ENCODE assay signal across 25 cellular contexts in genomic region chr7:81140775-81141174, GRCh38.
DNase-seq lines count a peak whose midpoint lies in the region; ATAC-seq and TF ChIP-seq lines count a peak whose summit lies in the region.
"Had no signal": no experiment of that assay in that cellular context is flagged by ENCODE, and none has a peak within 500 bp of the region (broad histone marks: within the 10 kb centered on the region; RNA-seq: fewer than 3 reads in every experiment).

No MANE protein-coding gene starts in this region.

- no peak overlapping the region for H3K27ac ChIP-seq in SK-N-SH (ENCODE audit: low read depth in 2 of 2, low read length in 1 of 2)
- peak overlapping the region in 6 of 8 donors; percentile 41 to 85 (median 68) for H3K27ac ChIP-seq in spleen
- H3K27ac ChIP-seq in SJCRH30, result no peak overlapping the region
- H3K27ac ChIP-seq: prostate gland, SJSA1 had no signal

- no peaks in the 10 kb centered on the region for H3K79me2 ChIP-seq in SK-N-SH (ENCODE audit: insufficient read depth)

- CTCF ChIA-PET in SK-N-SH (lab: Yijun Ruan, JAX), result interaction anchor here (0.9 kb wide), 1 partner anchor 55 kb away, joined by 3 read pairs; no protein-coding TSS in a partner anchor

- DNase-seq in SK-N-SH, result peak; percentile 14
- peak; percentile 94 for DNase-seq in OCI-M1 (lab: John Stamatoyannopoulos, UW)
- no peak for DNase-seq in left cardiac atrium
- no peak for DNase-seq in spleen
- no peak for DNase-seq in SJCRH30
- no peak for DNase-seq in NCI-H69 (lab: John Stamatoyannopoulos, UW)
- no peak for DNase-seq in progenitor cell of endocrine pancreas (ENCODE audit: low spot score, unreplicated experiment)
- DNase-seq: 8988T; activated naive CD8-positive, alpha-beta T cell treated with anti-CD3 and anti-CD28 coated beads, Interleukin-2, amount 50 U/mL, for 24 hours; BE2C; cortex of kidney; GDM1; HCEC 1CT; islet precursor cell; NCI-H1694; NK-92 treated with Interleukin-12 subunit alpha and Interleukin-12 subunit beta, amount 100 ng/mL, for 24 hours; stimulated activated CD4-positive, alpha-beta T cell treated with anti-CD3 and anti-CD28 coated beads, Interleukin-4, amount 100 ng/mL, for 4 hours; T-helper 9 cell had no signal

- peaks cover 18% of the 10 kb centered on the region for H3K9me3 Mint-ChIP-seq in progenitor cell of endocrine pancreas (ENCODE audit: low read depth)

- H3F3A ChIP-seq in SK-N-SH (replicated peaks; ENCODE audit: insufficient read depth), result no peaks in the 10 kb centered on the region

- H3K4me1 Mint-ChIP-seq in progenitor cell of endocrine pancreas (ENCODE audit: low read depth), result peaks cover 13% of the 10 kb centered on the region
- H3K4me1 Mint-ChIP-seq: memory B cell had no signal

- ATAC-seq in SK-N-SH treated with all-trans-retinoic acid at 6 μM for 48 hours, result no peak
- peak; percentile 19 to 27 for ATAC-seq in left cardiac atrium
- ATAC-seq: activated naive CD8-positive, alpha-beta T cell treated with anti-CD3 and anti-CD28 coated beads, Interleukin-2, amount 50 U/mL, for 24 hours; natural killer cell treated with Interleukin-12 subunit alpha and Interleukin-12 subunit beta and Interleukin-15 and Interleukin-18, amount 100 ng/mL, for 72 hours had no signal

- H3K36me3 Mint-ChIP-seq in progenitor cell of endocrine pancreas (ENCODE audit: insufficient read depth), result no peaks in the 10 kb centered on the region
- H3K36me3 Mint-ChIP-seq: brain had no signal

- H3K27ac Mint-ChIP-seq in progenitor cell of endocrine pancreas, result no peak overlapping the region
- H3K27ac Mint-ChIP-seq: activated naive CD8-positive, alpha-beta T cell treated with anti-CD3 and anti-CD28 coated beads, Interleukin-2, amount 50 U/mL, for 24 hours; memory B cell had no signal

- no peak for TF ChIP-seq RAD21 in SK-N-SH (IDR thresholded peaks at IDR 0.05; ENCODE audit: low read length)

- H3K9me2 ChIP-seq in SK-N-SH, result no peaks in the 10 kb centered on the region; the same call in 1 of the 2 replicates

- no peaks in the 10 kb centered on the region for H3K27me3 Mint-ChIP-seq in progenitor cell of endocrine pancreas
- H3K27me3 Mint-ChIP-seq: activated naive CD8-positive, alpha-beta T cell treated with anti-CD3 and anti-CD28 coated beads, Interleukin-2, amount 50 U/mL, for 24 hours; memory B cell; natural killer cell treated with Interleukin-12 subunit alpha and Interleukin-12 subunit beta and Interleukin-15 and Interleukin-18, amount 100 ng/mL, for 72 hours had no signal

- H3K4me2 ChIP-seq in SK-N-SH, result no peak overlapping the region

- no peak overlapping the region for H2AFZ ChIP-seq in SK-N-SH (ENCODE audit: low read depth)

- POLR2A ChIA-PET in SK-N-SH (lab: Yijun Ruan, JAX), result interaction anchor here (0.5 kb wide), 1 partner anchor 11 kb away, joined by 3 read pairs; no protein-coding TSS in a partner anchor

- H3K36me3 ChIP-seq in SK-N-SH (replicated peaks in 1 of 2; ENCODE audit: control insufficient read depth in 1 of 2, insufficient read depth in 2 of 2, low read length in 1 of 2) (no peaks in the 10 kb centered on the region), spleen (no peaks in the 10 kb centered on the region), SJCRH30 (no peaks in the 10 kb centered on the region)
- H3K36me3 ChIP-seq: BE2C, prostate gland, SJSA1, upper lobe of left lung had no signal

- no peak for TF ChIP-seq CTCF in SK-N-SH (IDR thresholded peaks at IDR 0.05)
- TF ChIP-seq CTCF in spleen (IDR thresholded peaks at IDR 0.05 in 8 of 11, conservative IDR thresholded peaks at IDR 0.05 in 3 of 11), result no peak
- TF ChIP-seq CTCF in progenitor cell of endocrine pancreas (IDR thresholded peaks at IDR 0.05; ENCODE audit: unreplicated experiment), result no peak

- H4K20me1 ChIP-seq in SK-N-SH (ENCODE audit: insufficient read depth), result no peaks in the 10 kb centered on the region

- H3K4me1 ChIP-seq in SK-N-SH (ENCODE audit: control insufficient read depth in 1 of 2, insufficient read depth in 2 of 2, low read depth in 1 of 2, low read length in 1 of 2) (no peaks in the 10 kb centered on the region; a peak in 1 of 4 replicates), spleen (peaks cover 0 to 13% (median 0%) of the 10 kb centered on the region in 6 donors), SJCRH30 (peaks cover 9% of the 10 kb centered on the region)
- H3K4me1 ChIP-seq: BE2C, prostate gland, upper lobe of left lung had no signal

- TF ChIP-seq POLR2A in spleen (IDR thresholded peaks at IDR 0.05), result no peak

- intact Hi-C loops in left cardiac atrium (cut with DNase I) (no loop called here), spleen (cut with DNase I; ENCODE audit: low total_unique reads) (no loop called here)

- no peak for TF ChIP-seq EP300 in SK-N-SH (IDR thresholded peaks at IDR 0.05; ENCODE audit: borderline replicate concordance in 1 of 2, low read depth in 1 of 2, low read length in 1 of 2)

- no peak overlapping the region for H3K4me3 Mint-ChIP-seq in progenitor cell of endocrine pancreas (ENCODE audit: low read depth)
- H3K4me3 Mint-ChIP-seq: activated naive CD8-positive, alpha-beta T cell treated with anti-CD3 and anti-CD28 coated beads, Interleukin-2, amount 50 U/mL, for 24 hours; brain; memory B cell; natural killer cell treated with Interleukin-12 subunit alpha and Interleukin-12 subunit beta and Interleukin-15 and Interleukin-18, amount 100 ng/mL, for 72 hours had no signal

- H3K9ac ChIP-seq in SK-N-SH, result no peak overlapping the region

- 92% methylated on average over 3 of the region's 3 CpGs for WGBS in SK-N-SH (ENCODE audit: low lambda C conversion rate)
- WGBS in spleen, 5 donors, result 33 to 52% (median 44%) methylated on average over 3 of the region's 3 CpGs

- H3K9me3 ChIP-seq in SK-N-SH (no peaks in the 10 kb centered on the region), spleen (peaks cover 0 to 31% (median 2%) of the 10 kb centered on the region in 8 donors), SJCRH30 (replicated peaks) (peaks cover 5% of the 10 kb centered on the region)
- H3K9me3 ChIP-seq: BE2C, prostate gland, SJSA1, upper lobe of left lung had no signal

- no peaks in the 10 kb centered on the region for H3K27me3 ChIP-seq in SK-N-SH (ENCODE audit: insufficient read depth)
- no peaks in the 10 kb centered on the region for H3K27me3 ChIP-seq in spleen (replicated peaks in 1 of 7)
- no peaks in the 10 kb centered on the region for H3K27me3 ChIP-seq in SJCRH30
- H3K27me3 ChIP-seq: BE2C, SJSA1, upper lobe of left lung had no signal

- no peak overlapping the region for H3K4me3 ChIP-seq in SK-N-SH (ENCODE audit: low read depth in 2 of 2, low read length in 1 of 2)
- peak overlapping the region in 1 of 8 donors; percentile 51 for H3K4me3 ChIP-seq in spleen
- H3K4me3 ChIP-seq in SJCRH30, result no peak overlapping the region
- H3K4me3 ChIP-seq: prostate gland, SJSA1, upper lobe of left lung had no signal

TF ChIP-seq in SK-N-SH, 30 proteins besides CTCF, POLR2A, EP300 and RAD21 (continues in another document):
- TF ChIP-seq, protein P1, sequence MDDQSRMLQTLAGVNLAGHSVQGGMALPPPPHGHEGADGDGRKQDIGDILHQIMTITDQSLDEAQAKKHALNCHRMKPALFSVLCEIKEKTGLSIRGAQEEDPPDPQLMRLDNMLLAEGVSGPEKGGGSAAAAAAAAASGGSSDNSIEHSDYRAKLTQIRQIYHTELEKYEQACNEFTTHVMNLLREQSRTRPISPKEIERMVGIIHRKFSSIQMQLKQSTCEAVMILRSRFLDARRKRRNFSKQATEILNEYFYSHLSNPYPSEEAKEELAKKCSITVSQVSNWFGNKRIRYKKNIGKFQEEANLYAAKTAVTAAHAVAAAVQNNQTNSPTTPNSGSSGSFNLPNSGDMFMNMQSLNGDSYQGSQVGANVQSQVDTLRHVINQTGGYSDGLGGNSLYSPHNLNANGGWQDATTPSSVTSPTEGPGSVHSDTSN (IDR thresholded peaks at IDR 0.05), result no peak
- no peak for TF ChIP-seq FOXM1 (IDR thresholded peaks at IDR 0.05; ENCODE audit: low read depth)
- TF ChIP-seq RCOR1 (IDR thresholded peaks at IDR 0.05; ENCODE audit: low read length), result no peak
- no peak for TF ChIP-seq MXI1 (IDR thresholded peaks at IDR 0.05; ENCODE audit: low read depth, low read length)
- no peak for TF ChIP-seq MEF2A (IDR thresholded peaks at IDR 0.05; ENCODE audit: borderline replicate concordance, low read depth)
- no peak for TF ChIP-seq ELF1 (IDR thresholded peaks at IDR 0.05)
- no peak for TF ChIP-seq FOSL2 (IDR thresholded peaks at IDR 0.05; ENCODE audit: borderline replicate concordance, low read depth)
- TF ChIP-seq, protein P2, sequence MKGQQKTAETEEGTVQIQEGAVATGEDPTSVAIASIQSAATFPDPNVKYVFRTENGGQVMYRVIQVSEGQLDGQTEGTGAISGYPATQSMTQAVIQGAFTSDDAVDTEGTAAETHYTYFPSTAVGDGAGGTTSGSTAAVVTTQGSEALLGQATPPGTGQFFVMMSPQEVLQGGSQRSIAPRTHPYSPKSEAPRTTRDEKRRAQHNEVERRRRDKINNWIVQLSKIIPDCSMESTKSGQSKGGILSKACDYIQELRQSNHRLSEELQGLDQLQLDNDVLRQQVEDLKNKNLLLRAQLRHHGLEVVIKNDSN (IDR thresholded peaks at IDR 0.05; ENCODE audit: borderline replicate concordance, low read depth), result no peak

TF ChIP-seq in SK-N-SH treated with all-trans-retinoic acid at 6 μM for 48 hours, 23 proteins besides CTCF, POLR2A, EP300 and RAD21:
- no peak for TF ChIP-seq TOX (CRISPR knock-in tag; IDR thresholded peaks at IDR 0.05; ENCODE audit: borderline replicate concordance)
- no peak for TF ChIP-seq CSDC2 (CRISPR knock-in tag; IDR thresholded peaks at IDR 0.05)
- TF ChIP-seq, protein P3, sequence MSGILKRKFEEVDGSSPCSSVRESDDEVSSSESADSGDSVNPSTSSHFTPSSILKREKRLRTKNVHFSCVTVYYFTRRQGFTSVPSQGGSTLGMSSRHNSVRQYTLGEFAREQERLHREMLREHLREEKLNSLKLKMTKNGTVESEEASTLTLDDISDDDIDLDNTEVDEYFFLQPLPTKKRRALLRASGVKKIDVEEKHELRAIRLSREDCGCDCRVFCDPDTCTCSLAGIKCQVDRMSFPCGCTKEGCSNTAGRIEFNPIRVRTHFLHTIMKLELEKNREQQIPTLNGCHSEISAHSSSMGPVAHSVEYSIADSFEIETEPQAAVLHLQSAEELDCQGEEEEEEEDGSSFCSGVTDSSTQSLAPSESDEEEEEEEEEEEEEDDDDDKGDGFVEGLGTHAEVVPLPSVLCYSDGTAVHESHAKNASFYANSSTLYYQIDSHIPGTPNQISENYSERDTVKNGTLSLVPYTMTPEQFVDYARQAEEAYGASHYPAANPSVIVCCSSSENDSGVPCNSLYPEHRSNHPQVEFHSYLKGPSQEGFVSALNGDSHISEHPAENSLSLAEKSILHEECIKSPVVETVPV (CRISPR knock-in tag; IDR thresholded peaks at IDR 0.05), result no peak
- TF ChIP-seq OSR1 (CRISPR knock-in tag; IDR thresholded peaks at IDR 0.05), result no peak
- TF ChIP-seq ZNF8 (CRISPR knock-in tag; IDR thresholded peaks at IDR 0.05), result no peak
- TF ChIP-seq ZNF70 (CRISPR knock-in tag; IDR thresholded peaks at IDR 0.05), result no peak
- no peak for TF ChIP-seq ZFP3 (CRISPR knock-in tag; IDR thresholded peaks at IDR 0.05)
- no peak for TF ChIP-seq SNAI2 (CRISPR knock-in tag; IDR thresholded peaks at IDR 0.05)

Comparison
In these comparisons a context has a peak if more than half of its experiments do, and no peak if none do; other contexts are left out.
1. DNase-seq: peak in SK-N-SH (single experiment) and OCI-M1 (single experiment); none in left cardiac atrium (single experiment), spleen (single experiment), SJCRH30 (0 of 2), NCI-H69 (single experiment) and progenitor cell of endocrine pancreas (single experiment).
2. H3K27ac ChIP-seq: peak in spleen (6 of 8); none in SK-N-SH (0 of 2) and SJCRH30 (single experiment).